Comparison of ENCODE assay signal across 8 cellular contexts in the genomic region with DNA sequence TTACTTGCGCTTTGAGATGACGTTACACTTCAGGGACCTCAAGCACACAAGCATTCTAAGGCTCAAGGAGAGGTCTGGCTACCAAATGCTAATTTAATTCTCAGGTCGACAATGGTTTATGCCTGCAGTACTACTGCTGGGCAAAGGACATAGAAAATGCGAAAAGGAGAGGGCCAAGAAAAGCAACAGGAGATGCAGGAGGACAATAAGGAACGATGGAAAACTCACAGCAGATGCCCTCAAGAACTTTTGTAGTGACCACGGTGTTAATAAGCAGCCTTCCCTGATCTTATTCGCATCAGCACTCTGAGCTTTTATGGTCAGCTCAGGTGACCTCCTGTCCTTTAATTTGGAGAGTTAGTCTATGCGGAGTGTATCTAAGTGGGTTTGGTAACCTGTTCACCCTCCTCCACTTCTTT.
A peak's percentile ranks its signal among the peaks of the same experiment; 100 is the strongest.
DNase-seq lines count a peak whose midpoint lies in the region; ATAC-seq, FAIRE-seq and TF ChIP-seq lines count a peak whose summit lies in the region.

No MANE protein-coding gene starts in this region.

- TSS peak; percentile 98 for BruUV-seq in PC-3 (replicated peaks; lab: Mats Ljungman, UMichigan)

- peak overlapping the region; percentile 67 for H3K9ac ChIP-seq in PC-3 (ENCODE audit: low read length)

- no peaks in the 10 kb centered on the region for H3K27me3 ChIP-seq in PC-3 (ENCODE audit: low read length)
- H3K27me3 ChIP-seq in esophagus (ENCODE audit: control insufficient read depth in 1 of 2, insufficient read depth in 2 of 2, low read length in 2 of 2): no peaks in the 10 kb centered on the region
- H3K27me3 ChIP-seq in osteoblast (ENCODE audit: insufficient read depth, low read length): no peaks in the 10 kb centered on the region

- FAIRE-seq in RCC 7860 (lab: Jason Lieb, UNC): no peak

- peaks cover 14% of the 10 kb centered on the region; the same call in 1 of the 2 replicates for H3K79me2 ChIP-seq in PC-3 (ENCODE audit: low read length)
- H3K79me2 ChIP-seq in osteoblast (ENCODE audit: insufficient read depth, low read length): peaks cover 43% of the 10 kb centered on the region

- POLR2A ChIA-PET in PC-3 (lab: Charles Lee; ENCODE audit: unreplicated experiment): interaction anchor here (0.5 to 1.2 kb wide), 3 partner anchors 10 to 122 kb away, joined by 3 to 5 read pairs (median 3); no protein-coding TSS in a partner anchor

- TF ChIP-seq CTCF in PC-3 (conservative IDR thresholded peaks at IDR 0.05; ENCODE audit: low read depth, low read length) (no peak), osteoblast (IDR thresholded peaks at IDR 0.05; ENCODE audit: extremely low read depth, low read depth, low read length) (no peak)

- H3K4me3 ChIP-seq in PC-3 (ENCODE audit: low read length): peak overlapping the region; percentile 89
- peak overlapping the region; percentile 57 to 92 for H3K4me3 ChIP-seq in esophagus (ENCODE audit: low read depth in 1 of 2, low read length in 2 of 2)
- peak overlapping the region; percentile 94 for H3K4me3 ChIP-seq in osteoblast (ENCODE audit: insufficient read depth, low read length)

- H3K4me2 ChIP-seq in PC-3 (ENCODE audit: low read length) (peak overlapping the region; percentile 80), osteoblast (ENCODE audit: insufficient read depth, low read length) (peak overlapping the region; percentile 79)

- CTCF ChIA-PET in PC-3 (lab: Charles Lee): no interaction called here

- intact Hi-C loops in PC-3 (cut with micrococcal nuclease): loop anchor here (10.0 kb wide), 1 partner anchor 174 kb away; a partner anchor contains a TSS

- H3K36me3 ChIP-seq in PC-3 (ENCODE audit: low read depth, low read length) (no peaks in the 10 kb centered on the region), esophagus (ENCODE audit: control insufficient read depth in 2 of 2, insufficient read depth in 2 of 2, low read length in 1 of 2) (no peaks in the 10 kb centered on the region), osteoblast (ENCODE audit: insufficient read depth, low read length) (peaks cover 6% of the 10 kb centered on the region)

- H4K20me1 ChIP-seq in PC-3 (ENCODE audit: low read length) (no peaks in the 10 kb centered on the region), osteoblast (ENCODE audit: insufficient read depth, low read length) (peaks cover 5% of the 10 kb centered on the region)

- no peaks in the 10 kb centered on the region for H3K9me3 ChIP-seq in PC-3 (ENCODE audit: low read length)
- H3K9me3 ChIP-seq in esophagus (ENCODE audit: control insufficient read depth in 2 of 2, insufficient read depth in 1 of 2, low read depth in 1 of 2, low read length in 1 of 2): no peaks in the 10 kb centered on the region
- H3K9me3 ChIP-seq in osteoblast (ENCODE audit: low read depth, low read length): no peaks in the 10 kb centered on the region

- WGBS in esophagus, 2 donors: 16 to 17% methylated on average over 8 of the region's 8 CpGs

- H3F3A ChIP-seq in PC-3 (ENCODE audit: low read length, unreplicated experiment): no peaks in the 10 kb centered on the region

- ATAC-seq in GM18519 (IDR thresholded peaks at IDR 0.05; ENCODE audit: low FRiP score, unreplicated experiment) (peak; percentile 30), HG02571 (IDR thresholded peaks at IDR 0.05; ENCODE audit: unreplicated experiment) (peak; percentile 28), PC-3 (peak; percentile 39)

- H3K27ac ChIP-seq in PC-3 (ENCODE audit: low read length) (no peak overlapping the region), esophagus (ENCODE audit: low read depth in 2 of 2, low read length in 1 of 2) (peak overlapping the region; percentile 82 to 83), osteoblast (ENCODE audit: low read depth, low read length) (peak overlapping the region; percentile 84)

- H2AFZ ChIP-seq in PC-3 (ENCODE audit: low read length) (peak overlapping the region; percentile 95), osteoblast (ENCODE audit: low read length) (peak overlapping the region; percentile 94)

- H3K4me1 ChIP-seq in PC-3 (ENCODE audit: insufficient read depth, low read length): peaks cover 5% of the 10 kb centered on the region; the same call in 1 of the 2 replicates
- peaks cover 0 to 3% of the 10 kb centered on the region in 2 donors for H3K4me1 ChIP-seq in esophagus (ENCODE audit: control insufficient read depth in 2 of 2, insufficient read depth in 2 of 2, low read length in 1 of 2)
- peaks cover 21% of the 10 kb centered on the region for H3K4me1 ChIP-seq in osteoblast (ENCODE audit: insufficient read depth, low read length)

- DNase-seq in PC-3 (no peak), osteoblast (ENCODE audit: insufficient read length, low spot score, missing footprints) (peak; percentile 78), DMS53 treated with DMSO at 0.1 percent for 48 hours (lab: John Stamatoyannopoulos, UW; ENCODE audit: unreplicated experiment) (no peak), RCC 7860 (ENCODE audit: low spot score) (no peak)
- DNase-seq in stimulated activated CD4-positive, alpha-beta T cell treated with anti-CD3 and anti-CD28 coated beads, Interleukin-4, amount 100 ng/mL, for 1 hour: no peak

- no peaks in the 10 kb centered on the region for H3K9me2 ChIP-seq in PC-3 (replicated peaks; ENCODE audit: low read length)
